1 cellular context compared by ENCODE assay signal in the genomic region with DNA sequence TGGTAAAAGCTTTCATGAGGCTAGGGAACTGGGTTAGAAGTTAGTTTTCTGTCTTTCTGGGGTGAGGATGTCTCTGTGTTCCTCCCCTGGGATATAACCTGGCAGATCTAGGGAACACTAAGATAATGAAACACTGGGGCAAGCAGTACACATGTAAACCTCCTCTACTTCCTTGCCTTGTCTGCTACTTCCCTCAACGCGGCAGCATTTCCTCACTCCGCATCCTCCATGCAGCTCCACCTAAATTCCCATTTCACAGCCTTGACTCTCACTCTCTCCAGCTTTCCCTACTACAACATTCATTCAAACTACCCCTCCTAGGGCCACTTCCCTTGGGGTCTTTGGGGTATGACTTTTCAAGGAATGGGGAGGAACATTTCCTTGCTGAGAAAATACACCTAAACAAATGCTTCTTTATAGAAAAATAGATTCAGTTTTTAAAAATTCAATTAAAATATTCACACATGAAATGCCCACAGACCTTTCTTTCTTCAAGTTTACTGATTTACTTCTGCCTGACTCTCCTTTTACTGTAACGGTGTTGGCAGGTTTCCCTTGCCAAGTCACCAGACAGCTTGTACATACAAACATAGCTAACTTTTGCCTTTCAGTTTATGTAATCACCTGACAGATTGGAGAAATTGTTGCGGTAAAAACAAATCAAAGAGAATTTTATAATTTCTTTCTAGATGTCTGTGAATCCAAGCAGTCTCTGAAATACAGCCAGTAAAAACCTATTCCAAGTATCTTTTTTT.
TF ChIP-seq lines count a peak whose summit lies in the region.

No MANE protein-coding gene starts in this region.

TF ChIP-seq in GM23338, 12 proteins besides CTCF, POLR2A, EP300 and RAD21 (continued from another document):
- TF ChIP-seq, protein P1, sequence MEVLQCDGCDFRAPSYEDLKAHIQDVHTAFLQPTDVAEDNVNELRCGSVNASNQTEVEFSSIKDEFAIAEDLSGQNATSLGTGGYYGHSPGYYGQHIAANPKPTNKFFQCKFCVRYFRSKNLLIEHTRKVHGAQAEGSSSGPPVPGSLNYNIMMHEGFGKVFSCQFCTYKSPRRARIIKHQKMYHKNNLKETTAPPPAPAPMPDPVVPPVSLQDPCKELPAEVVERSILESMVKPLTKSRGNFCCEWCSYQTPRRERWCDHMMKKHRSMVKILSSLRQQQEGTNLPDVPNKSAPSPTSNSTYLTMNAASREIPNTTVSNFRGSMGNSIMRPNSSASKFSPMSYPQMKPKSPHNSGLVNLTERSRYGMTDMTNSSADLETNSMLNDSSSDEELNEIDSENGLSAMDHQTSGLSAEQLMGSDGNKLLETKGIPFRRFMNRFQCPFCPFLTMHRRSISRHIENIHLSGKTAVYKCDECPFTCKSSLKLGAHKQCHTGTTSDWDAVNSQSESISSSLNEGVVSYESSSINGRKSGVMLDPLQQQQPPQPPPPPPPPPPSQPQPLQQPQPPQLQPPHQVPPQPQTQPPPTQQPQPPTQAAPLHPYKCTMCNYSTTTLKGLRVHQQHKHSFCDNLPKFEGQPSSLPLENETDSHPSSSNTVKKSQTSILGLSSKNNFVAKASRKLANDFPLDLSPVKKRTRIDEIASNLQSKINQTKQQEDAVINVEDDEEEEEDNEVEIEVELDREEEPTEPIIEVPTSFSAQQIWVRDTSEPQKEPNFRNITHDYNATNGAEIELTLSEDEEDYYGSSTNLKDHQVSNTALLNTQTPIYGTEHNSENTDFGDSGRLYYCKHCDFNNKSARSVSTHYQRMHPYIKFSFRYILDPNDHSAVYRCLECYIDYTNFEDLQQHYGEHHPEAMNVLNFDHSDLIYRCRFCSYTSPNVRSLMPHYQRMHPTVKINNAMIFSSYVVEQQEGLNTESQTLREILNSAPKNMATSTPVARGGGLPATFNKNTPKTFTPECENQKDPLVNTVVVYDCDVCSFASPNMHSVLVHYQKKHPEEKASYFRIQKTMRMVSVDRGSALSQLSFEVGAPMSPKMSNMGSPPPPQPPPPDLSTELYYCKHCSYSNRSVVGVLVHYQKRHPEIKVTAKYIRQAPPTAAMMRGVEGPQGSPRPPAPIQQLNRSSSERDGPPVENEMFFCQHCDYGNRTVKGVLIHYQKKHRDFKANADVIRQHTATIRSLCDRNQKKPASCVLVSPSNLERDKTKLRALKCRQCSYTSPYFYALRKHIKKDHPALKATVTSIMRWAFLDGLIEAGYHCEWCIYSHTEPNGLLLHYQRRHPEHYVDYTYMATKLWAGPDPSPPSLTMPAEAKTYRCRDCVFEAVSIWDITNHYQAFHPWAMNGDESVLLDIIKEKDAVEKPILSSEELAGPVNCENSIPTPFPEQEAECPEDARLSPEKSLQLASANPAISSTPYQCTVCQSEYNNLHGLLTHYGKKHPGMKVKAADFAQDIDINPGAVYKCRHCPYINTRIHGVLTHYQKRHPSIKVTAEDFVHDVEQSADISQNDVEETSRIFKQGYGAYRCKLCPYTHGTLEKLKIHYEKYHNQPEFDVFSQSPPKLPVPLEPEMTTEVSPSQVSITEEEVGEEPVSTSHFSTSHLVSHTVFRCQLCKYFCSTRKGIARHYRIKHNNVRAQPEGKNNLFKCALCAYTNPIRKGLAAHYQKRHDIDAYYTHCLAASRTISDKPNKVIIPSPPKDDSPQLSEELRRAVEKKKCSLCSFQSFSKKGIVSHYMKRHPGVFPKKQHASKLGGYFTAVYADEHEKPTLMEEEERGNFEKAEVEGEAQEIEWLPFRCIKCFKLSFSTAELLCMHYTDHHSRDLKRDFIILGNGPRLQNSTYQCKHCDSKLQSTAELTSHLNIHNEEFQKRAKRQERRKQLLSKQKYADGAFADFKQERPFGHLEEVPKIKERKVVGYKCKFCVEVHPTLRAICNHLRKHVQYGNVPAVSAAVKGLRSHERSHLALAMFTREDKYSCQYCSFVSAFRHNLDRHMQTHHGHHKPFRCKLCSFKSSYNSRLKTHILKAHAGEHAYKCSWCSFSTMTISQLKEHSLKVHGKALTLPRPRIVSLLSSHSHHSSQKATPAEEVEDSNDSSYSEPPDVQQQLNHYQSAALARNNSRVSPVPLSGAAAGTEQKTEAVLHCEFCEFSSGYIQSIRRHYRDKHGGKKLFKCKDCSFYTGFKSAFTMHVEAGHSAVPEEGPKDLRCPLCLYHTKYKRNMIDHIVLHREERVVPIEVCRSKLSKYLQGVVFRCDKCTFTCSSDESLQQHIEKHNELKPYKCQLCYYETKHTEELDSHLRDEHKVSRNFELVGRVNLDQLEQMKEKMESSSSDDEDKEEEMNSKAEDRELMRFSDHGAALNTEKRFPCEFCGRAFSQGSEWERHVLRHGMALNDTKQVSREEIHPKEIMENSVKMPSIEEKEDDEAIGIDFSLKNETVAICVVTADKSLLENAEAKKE (CRISPR knock-in tag; IDR thresholded peaks at IDR 0.05) = no peak
- TF ChIP-seq STAT1 (IDR thresholded peaks at IDR 0.05; ENCODE audit: unreplicated experiment) (no peak), EZH2phosphoT487 (IDR thresholded peaks at IDR 0.05; ENCODE audit: unreplicated experiment) (no peak), JUNB (IDR thresholded peaks at IDR 0.05; ENCODE audit: unreplicated experiment) (no peak), ZNF114 (CRISPR knock-in tag; IDR thresholded peaks at IDR 0.05) (no peak), ZNF331 (CRISPR knock-in tag; IDR thresholded peaks at IDR 0.05; ENCODE audit: low read depth) (no peak), NANOG (IDR thresholded peaks at IDR 0.05; ENCODE audit: borderline replicate concordance) (no peak), CREB1 (CRISPR knock-in tag; IDR thresholded peaks at IDR 0.05; ENCODE audit: low read depth) (no peak), POLR2AphosphoS5 (IDR thresholded peaks at IDR 0.05; ENCODE audit: low read depth) (no peak)
- TF ChIP-seq, protein P2, sequence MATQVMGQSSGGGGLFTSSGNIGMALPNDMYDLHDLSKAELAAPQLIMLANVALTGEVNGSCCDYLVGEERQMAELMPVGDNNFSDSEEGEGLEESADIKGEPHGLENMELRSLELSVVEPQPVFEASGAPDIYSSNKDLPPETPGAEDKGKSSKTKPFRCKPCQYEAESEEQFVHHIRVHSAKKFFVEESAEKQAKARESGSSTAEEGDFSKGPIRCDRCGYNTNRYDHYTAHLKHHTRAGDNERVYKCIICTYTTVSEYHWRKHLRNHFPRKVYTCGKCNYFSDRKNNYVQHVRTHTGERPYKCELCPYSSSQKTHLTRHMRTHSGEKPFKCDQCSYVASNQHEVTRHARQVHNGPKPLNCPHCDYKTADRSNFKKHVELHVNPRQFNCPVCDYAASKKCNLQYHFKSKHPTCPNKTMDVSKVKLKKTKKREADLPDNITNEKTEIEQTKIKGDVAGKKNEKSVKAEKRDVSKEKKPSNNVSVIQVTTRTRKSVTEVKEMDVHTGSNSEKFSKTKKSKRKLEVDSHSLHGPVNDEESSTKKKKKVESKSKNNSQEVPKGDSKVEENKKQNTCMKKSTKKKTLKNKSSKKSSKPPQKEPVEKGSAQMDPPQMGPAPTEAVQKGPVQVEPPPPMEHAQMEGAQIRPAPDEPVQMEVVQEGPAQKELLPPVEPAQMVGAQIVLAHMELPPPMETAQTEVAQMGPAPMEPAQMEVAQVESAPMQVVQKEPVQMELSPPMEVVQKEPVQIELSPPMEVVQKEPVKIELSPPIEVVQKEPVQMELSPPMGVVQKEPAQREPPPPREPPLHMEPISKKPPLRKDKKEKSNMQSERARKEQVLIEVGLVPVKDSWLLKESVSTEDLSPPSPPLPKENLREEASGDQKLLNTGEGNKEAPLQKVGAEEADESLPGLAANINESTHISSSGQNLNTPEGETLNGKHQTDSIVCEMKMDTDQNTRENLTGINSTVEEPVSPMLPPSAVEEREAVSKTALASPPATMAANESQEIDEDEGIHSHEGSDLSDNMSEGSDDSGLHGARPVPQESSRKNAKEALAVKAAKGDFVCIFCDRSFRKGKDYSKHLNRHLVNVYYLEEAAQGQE (IDR thresholded peaks at IDR 0.05; ENCODE audit: unreplicated experiment) = no peak
- TF ChIP-seq, protein P3, sequence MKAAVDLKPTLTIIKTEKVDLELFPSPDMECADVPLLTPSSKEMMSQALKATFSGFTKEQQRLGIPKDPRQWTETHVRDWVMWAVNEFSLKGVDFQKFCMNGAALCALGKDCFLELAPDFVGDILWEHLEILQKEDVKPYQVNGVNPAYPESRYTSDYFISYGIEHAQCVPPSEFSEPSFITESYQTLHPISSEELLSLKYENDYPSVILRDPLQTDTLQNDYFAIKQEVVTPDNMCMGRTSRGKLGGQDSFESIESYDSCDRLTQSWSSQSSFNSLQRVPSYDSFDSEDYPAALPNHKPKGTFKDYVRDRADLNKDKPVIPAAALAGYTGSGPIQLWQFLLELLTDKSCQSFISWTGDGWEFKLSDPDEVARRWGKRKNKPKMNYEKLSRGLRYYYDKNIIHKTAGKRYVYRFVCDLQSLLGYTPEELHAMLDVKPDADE (IDR thresholded peaks at IDR 0.05) = no peak
